ENCODE assay signal across 8 cellular contexts in genomic region chr4:37892641-37893040, GRCh38. TPM values are rescaled to one million over a fixed set of nuclear protein-coding genes. Genes with fewer than 3 reads are reported as not detected.
DNase-seq lines count a peak whose midpoint lies in the region; ATAC-seq and TF ChIP-seq lines count a peak whose summit lies in the region.

No MANE protein-coding gene starts in this region.

- peak overlapping the region; percentile 51 for H3K4me3 Mint-ChIP-seq in activated naive CD8-positive, alpha-beta T cell treated with anti-CD3 and anti-CD28 coated beads for 36 hours

- peak; percentile 50 for ATAC-seq in HG02588 (IDR thresholded peaks at IDR 0.05; ENCODE audit: unreplicated experiment)

- TF ChIP-seq POLR2A in Peyer's patch (IDR thresholded peaks at IDR 0.05), result no peak

- H3K4me1 Mint-ChIP-seq in activated naive CD8-positive, alpha-beta T cell treated with anti-CD3 and anti-CD28 coated beads for 36 hours, result peaks cover 47% of the 10 kb centered on the region

- peaks cover 0 to 9% (median 5%) of the 10 kb centered on the region in 4 donors for H3K4me1 ChIP-seq in Peyer's patch

- peaks cover 3% of the 10 kb centered on the region for H3K27me3 Mint-ChIP-seq in activated naive CD8-positive, alpha-beta T cell treated with anti-CD3 and anti-CD28 coated beads for 36 hours

- H3K27me3 ChIP-seq in Peyer's patch, result no peaks in the 10 kb centered on the region

- no peaks in the 10 kb centered on the region for H3K36me3 ChIP-seq in Peyer's patch

- no peaks in the 10 kb centered on the region for H3K9me3 ChIP-seq in Peyer's patch

- no peaks in the 10 kb centered on the region for H3K9me3 Mint-ChIP-seq in activated naive CD8-positive, alpha-beta T cell treated with anti-CD3 and anti-CD28 coated beads for 36 hours

- H3K27ac ChIP-seq in Peyer's patch, result peak overlapping the region in 2 of 4 donors; percentile 93 to 94

- DNase-seq in GM12865 (ENCODE audit: low read depth) (peak; percentile 75), Peyer's patch (peak in 2 of 3 donors; percentile 74 to 81), NCI-H526 treated with DMSO at 0.1 percent for 48 hours (lab: John Stamatoyannopoulos, UW) (no peak), NCI-H2196 (lab: John Stamatoyannopoulos, UW; ENCODE audit: unreplicated experiment) (no peak), NCI-H345 treated with DMSO at 0.1 percent for 48 hours (lab: John Stamatoyannopoulos, UW; ENCODE audit: unreplicated experiment) (no peak)
- DNase-seq in activated naive CD8-positive, alpha-beta T cell treated with anti-CD3 and anti-CD28 coated beads for 36 hours, result peak; percentile 63
- DNase-seq in stimulated activated CD8-positive, alpha-beta memory T cell treated with anti-CD3 and anti-CD28 coated beads, Interleukin-12 subunit alpha, Interleukin-12 subunit beta, amount 100 ng/mL, for 4 hours (ENCODE audit: low read depth), result peak; percentile 19

- H3K27ac Mint-ChIP-seq in activated naive CD8-positive, alpha-beta T cell treated with anti-CD3 and anti-CD28 coated beads for 36 hours, result peak overlapping the region; percentile 96

- H3K4me3 ChIP-seq in GM12865 (ENCODE audit: low read depth, low read length) (peak overlapping the region; percentile 75), Peyer's patch (peak overlapping the region in 1 of 4 donors; percentile 96)

- peaks cover 8% of the 10 kb centered on the region for H3K36me3 Mint-ChIP-seq in activated naive CD8-positive, alpha-beta T cell treated with anti-CD3 and anti-CD28 coated beads for 36 hours

- TF ChIP-seq CTCF in GM12865 (IDR thresholded peaks at IDR 0.05; ENCODE audit: insufficient read depth, low read depth, low read length, missing control alignments), result no peak
- TF ChIP-seq CTCF in Peyer's patch (IDR thresholded peaks at IDR 0.05), result no peak

RNA-seq across cellular contexts. Expression of gene TBC1D1, which starts 1.8 kb away (rescaled TPM):
- 100 to 1,000 TPM in 2 of 4 donors, 10 to 100 TPM in 2; 66.2 to 120 (median 87.9) TPM for total RNA-seq in Peyer's patch
- total RNA-seq in activated naive CD8-positive, alpha-beta T cell treated with anti-CD3 and anti-CD28 coated beads for 36 hours, result 10 to 100 TPM; 79.6 to 80.3 TPM

Comparison
In these comparisons a context has a peak if more than half of its experiments do, and no peak if none do; other contexts are left out.
1. DNase-seq: peak in GM12865 (single experiment), Peyer's patch (2 of 3), activated naive CD8-positive, alpha-beta T cell treated with anti-CD3 and anti-CD28 coated beads for 36 hours (single experiment) and stimulated activated CD8-positive, alpha-beta memory T cell treated with anti-CD3 and anti-CD28 coated beads, Interleukin-12 subunit alpha, Interleukin-12 subunit beta, amount 100 ng/mL, for 4 hours (single experiment); none in NCI-H526 treated with DMSO at 0.1 percent for 48 hours (single experiment), NCI-H2196 (single experiment) and NCI-H345 treated with DMSO at 0.1 percent for 48 hours (single experiment).